8 cellular contexts compared by ENCODE assay signal in genomic region chr1:46246548-46247432, GRCh38. TPM values are rescaled to one million over a fixed set of nuclear protein-coding genes. Genes with fewer than 3 reads are reported as not detected.
A peak's percentile ranks its signal among the peaks of the same experiment; 100 is the strongest.
DNase-seq lines count a peak whose midpoint lies in the region; ATAC-seq and TF ChIP-seq lines count a peak whose summit lies in the region.

No MANE protein-coding gene starts in this region.

- in situ Hi-C loops in GM13976 (cut with MboI; ENCODE audit: low sequenced_read_pairs, unreplicated experiment) = no loop called here

- H3K9me2 ChIP-seq in neural cell (ENCODE audit: insufficient read depth, low read length) = no peaks in the 10 kb centered on the region

- no peak for TF ChIP-seq RAD21 in neural cell (conservative IDR thresholded peaks at IDR 0.05)

- ATAC-seq in HG02840 (IDR thresholded peaks at IDR 0.05; ENCODE audit: low FRiP score, unreplicated experiment) = peak; percentile 43

- no peaks in the 10 kb centered on the region for H4K20me1 ChIP-seq in neural cell (ENCODE audit: insufficient read depth)

- TF ChIP-seq CTCF in 22Rv1 (IDR thresholded peaks at IDR 0.05) = no peak
- TF ChIP-seq CTCF in GM13976 (IDR thresholded peaks at IDR 0.05; ENCODE audit: borderline replicate concordance, control extremely low read depth, extremely low read depth, insufficient read depth, missing control alignments) = no peak
- peak; percentile 18 for TF ChIP-seq CTCF in neural cell (IDR thresholded peaks at IDR 0.05; ENCODE audit: poor library complexity, severe bottlenecking)

- H3F3A ChIP-seq in neural cell (ENCODE audit: insufficient read depth, low read length, poor library complexity, severe bottlenecking) = no peaks in the 10 kb centered on the region

- H3K27ac ChIP-seq in 22Rv1 (peak overlapping the region; percentile 57), neural cell (ENCODE audit: low read length) (peak overlapping the region; percentile 39)

- peak overlapping the region; percentile 60 for H3K4me2 ChIP-seq in neural cell (ENCODE audit: low read length)

- H3K9me3 ChIP-seq in neural cell (ENCODE audit: low read length) = no peaks in the 10 kb centered on the region

- no peaks in the 10 kb centered on the region for H3K36me3 ChIP-seq in neural cell (ENCODE audit: insufficient read depth, low read length)

- H3K9ac ChIP-seq in neural cell (ENCODE audit: low read length) = peak overlapping the region; percentile 46

- peak; percentile 31 for TF ChIP-seq EP300 in neural cell (conservative IDR thresholded peaks at IDR 0.05; ENCODE audit: poor library complexity, severe bottlenecking)

- no peaks in the 10 kb centered on the region for H3K27me3 ChIP-seq in neural cell (ENCODE audit: insufficient read depth, low read depth, low read length)

- peak overlapping the region; percentile 73 for H3K4me3 ChIP-seq in neural cell (ENCODE audit: low read length)

- peak; percentile 64 for DNase-seq in GM13976 (ENCODE audit: low spot score)
- DNase-seq in NCI-H2227 (lab: John Stamatoyannopoulos, UW; ENCODE audit: unreplicated experiment) = peak; percentile 85
- peak; percentile 87 for DNase-seq in activated CD8-positive, alpha-beta memory T cell treated with anti-CD3 and anti-CD28 coated beads, Interleukin-2, amount 50 U/mL, for 48 hours
- DNase-seq in fibroblast of gingiva (ENCODE audit: low read depth) = peak; percentile 31
- DNase-seq in superior temporal gyrus (ENCODE audit: extremely low spot score) = peak; percentile 36

- no peaks in the 10 kb centered on the region for H3K79me2 ChIP-seq in neural cell (replicated peaks; ENCODE audit: insufficient read depth, low read length)

- peak overlapping the region; percentile 49 for H2AFZ ChIP-seq in neural cell (ENCODE audit: low read depth, low read length)

TF ChIP-seq in neural cell, 6 proteins besides CTCF, POLR2A, EP300 and RAD21:
- TF ChIP-seq REST (IDR thresholded peaks at IDR 0.05; ENCODE audit: borderline replicate concordance) = peak; percentile 22
- TF ChIP-seq SMC3 (conservative IDR thresholded peaks at IDR 0.05; ENCODE audit: poor library complexity) = no peak

RNA-seq across cellular contexts. Expression of gene RAD54L, which starts 0.8 kb away (rescaled TPM):
- polyA plus RNA-seq in neural cell = 1.1 TPM in 1 of 2 replicates, not detected in the other
- polyA minus RNA-seq in neural cell = 0.46 and 0.97 TPM in 2 replicates

RNA-seq across cellular contexts. Expression of gene LURAP1, which starts 43.7 kb away (rescaled TPM):
- 0.50 TPM in 1 of 2 replicates, not detected in the other for polyA plus RNA-seq in neural cell
- polyA minus RNA-seq in neural cell = 0.49 and 0.58 TPM in 2 replicates

RNA-seq across cellular contexts. Expression of gene POMGNT1, which starts 48.6 kb away (rescaled TPM):
- 128 and 147 TPM in 2 replicates for polyA plus RNA-seq in neural cell
- 55.2 and 56.0 TPM in 2 replicates for polyA minus RNA-seq in neural cell

RNA-seq across cellular contexts. Expression of gene LRRC41, which starts 56.6 kb away (rescaled TPM):
- polyA plus RNA-seq in neural cell = 52.9 and 68.6 TPM in 2 replicates
- polyA minus RNA-seq in neural cell = 68.2 and 75.2 TPM in 2 replicates

RNA-seq across cellular contexts. Expression of gene UQCRH, which starts 56.7 kb away (rescaled TPM):
- 1,068 and 1,272 TPM in 2 replicates for polyA plus RNA-seq in neural cell
- 248 and 341 TPM in 2 replicates for polyA minus RNA-seq in neural cell

Comparison
In these comparisons a context has a peak if more than half of its experiments do, and no peak if none do; other contexts are left out.
1. Peak in every context shown above with its lines: DNase-seq, ATAC-seq, H3K4me3 ChIP-seq and H3K27ac ChIP-seq.
2. DNase-seq: peak in every context shown above with its lines; median percentile 87 in activated CD8-positive, alpha-beta memory T cell treated with anti-CD3 and anti-CD28 coated beads, Interleukin-2, amount 50 U/mL, for 48 hours; 85 in NCI-H2227; 64 in GM13976; 36 in superior temporal gyrus; 31 in fibroblast of gingiva.